In the genomic region with DNA sequence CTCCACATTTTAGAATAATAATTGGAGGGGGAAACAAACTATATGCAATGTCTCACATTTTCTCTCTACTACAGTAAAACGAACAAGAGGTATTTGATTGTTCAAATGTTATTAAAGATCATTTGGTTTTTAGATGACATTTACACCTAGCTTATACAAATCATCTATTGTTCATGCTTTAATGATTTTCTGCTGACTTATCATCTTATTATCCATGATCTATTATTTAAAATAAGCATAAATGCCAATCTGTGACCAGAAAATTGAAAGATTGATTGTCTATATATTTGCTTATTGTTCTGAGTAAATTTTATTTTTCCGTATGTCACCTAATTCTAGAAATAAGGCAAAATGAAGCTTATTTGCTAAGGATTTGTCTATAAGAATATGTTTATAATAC, we compare ENCODE assay signal across 33 cellular contexts.
"Had no signal": no experiment of that assay in that cellular context is flagged by ENCODE, and none has a peak within 500 bp of the region (broad histone marks: within the 10 kb centered on the region; RNA-seq: fewer than 3 reads in every experiment).

No MANE protein-coding gene starts in this region.

- H3K36me3 ChIP-seq: adrenal gland, brain microvascular endothelial cell, breast epithelium had no signal

- ATAC-seq: activated CD8-positive, alpha-beta T cell treated with anti-CD3 and anti-CD28 coated beads for 36 hours; activated naive CD4-positive, alpha-beta T cell treated with anti-CD3 and anti-CD28 coated beads, Interleukin-2, amount 50 U/mL, for 72 hours; activated T-cell treated with anti-CD3 and anti-CD28 coated beads, Interleukin-2, amount 50 U/mL, for 4 hours; activated T-cell treated with anti-CD3 and anti-CD28 coated beads, Interleukin-2, amount 50 U/mL, for 72 hours; activated T-helper 17 cell treated with anti-CD3 and anti-CD28 coated beads, Interleukin-2, amount 50 U/mL, for 72 hours; body of pancreas had no signal

- H3K9me3 ChIP-seq: adrenal gland, body of pancreas, breast epithelium had no signal

- H3K4me1 ChIP-seq: adrenal gland, body of pancreas, breast epithelium had no signal

- H3K27me3 ChIP-seq: adrenal gland, body of pancreas, brain microvascular endothelial cell, breast epithelium had no signal

- FAIRE-seq: astrocyte, TTC549 had no signal

- H3K4me3 ChIP-seq: adrenal gland, body of pancreas, breast epithelium had no signal

- DNase-seq: activated B cell treated with CpG ODN at 0.5 μM for 24 hours; activated CD4-positive, alpha-beta memory T cell treated with anti-CD3 and anti-CD28 coated beads for 36 hours; activated CD4-positive, alpha-beta T cell treated with anti-CD3 and anti-CD28 coated beads for 4 hours; activated CD4-positive, alpha-beta T cell treated with anti-CD3 and anti-CD28 coated beads, Interleukin-2, amount 10 ng/mL, durations not matched to agents 24 days and 14 days; activated CD4-positive, alpha-beta T cell treated with anti-CD3 and anti-CD28 coated beads, Interleukin-2, amount 50 U/mL, for 1 hour; activated CD4-positive, alpha-beta T cell treated with anti-CD3 and anti-CD28 coated beads, Interleukin-2, amount 50 U/mL, for 4 hours; activated CD4-positive, CD25-positive, alpha-beta regulatory T cell treated with anti-CD3 and anti-CD28 coated beads, Interleukin-2, amount 50 U/mL, for 72 hours; activated CD8-positive, alpha-beta memory T cell treated with anti-CD3 and anti-CD28 coated beads, Interleukin-2, amount 50 U/mL, for 4 hours; activated CD8-positive, alpha-beta T cell treated with anti-CD3 and anti-CD28 coated beads for 36 hours; activated effector memory CD4-positive, alpha-beta T cell treated with anti-CD3 and anti-CD28 coated beads, Interleukin-2, amount 50 U/mL, for 16 hours; activated gamma-delta T cell treated with Interleukin-2 at 50 U/mL for 16 hours; activated naive CD4-positive, alpha-beta T cell; activated naive CD4-positive, alpha-beta T cell treated with anti-CD3 and anti-CD28 coated beads for 36 hours; activated naive CD4-positive, alpha-beta T cell treated with anti-CD3 and anti-CD28 coated beads, Interleukin-2, amount 50 U/mL, for 16 hours; activated naive CD8-positive, alpha-beta T cell treated with anti-CD3 and anti-CD28 coated beads for 36 hours; activated T-cell treated with anti-CD3 and anti-CD28 coated beads for 4 hours; activated T-cell treated with anti-CD3 and anti-CD28 coated beads, Interleukin-2, amount 50 U/mL, for 1 hour; activated T-cell treated with anti-CD3 and anti-CD28 coated beads, Interleukin-2, amount 50 U/mL, for 4 hours; activated T-cell treated with anti-CD3 and anti-CD28 coated beads, Interleukin-2, amount 50 U/mL, for 72 hours; adrenal gland; amniotic stem cell; aorta; body of pancreas; brain microvascular endothelial cell; central memory CD4-positive, alpha-beta T cell; T-helper 2 cell; T-helper 9 cell had no signal

- H3K27ac ChIP-seq: adrenal gland, body of pancreas, brain microvascular endothelial cell, breast epithelium, VCaP had no signal
